Comparison of ENCODE assay signal across 30 cellular contexts in genomic region chr7:16615234-16615633, GRCh38.
"Had no signal": no experiment of that assay in that cellular context is flagged by ENCODE, and none has a peak within 500 bp of the region (broad histone marks: within the 10 kb centered on the region; RNA-seq: fewer than 3 reads in every experiment).

No MANE protein-coding gene starts in this region.

- H3K27me3 Mint-ChIP-seq: activated CD4-positive, alpha-beta memory T cell treated with anti-CD3 and anti-CD28 coated beads, Interleukin-2, amount 10 ng/mL, durations not matched to agents 7 days and 5 days; activated CD4-positive, alpha-beta T cell treated with anti-CD3 and anti-CD28 coated beads, Interleukin-2, amount 10 ng/mL, durations not matched to agents 24 days and 14 days; activated T-cell treated with anti-CD3 and anti-CD28 coated beads, Interleukin-2, amount 50 U/mL, for 24 hours; effector memory CD8-positive, alpha-beta T cell; naive B cell; stimulated activated naive CD8-positive, alpha-beta T cell treated with anti-CD3 and anti-CD28 coated beads, Interleukin-15, amount 100 ng/mL, for 72 hours had no signal

- H3K9me3 Mint-ChIP-seq: activated CD4-positive, alpha-beta memory T cell treated with anti-CD3 and anti-CD28 coated beads, Interleukin-2, amount 10 ng/mL, durations not matched to agents 7 days and 5 days; activated CD4-positive, alpha-beta T cell treated with anti-CD3 and anti-CD28 coated beads, Interleukin-2, amount 10 ng/mL, durations not matched to agents 24 days and 14 days; activated T-cell treated with anti-CD3 and anti-CD28 coated beads, Interleukin-2, amount 50 U/mL, for 24 hours; effector memory CD8-positive, alpha-beta T cell; naive B cell; nephron progenitor cell; stimulated activated naive CD8-positive, alpha-beta T cell treated with anti-CD3 and anti-CD28 coated beads, Interleukin-15, amount 100 ng/mL, for 72 hours; T-helper 1 cell treated with Interleukin-12 subunit alpha and Interleukin-12 subunit beta and Interleukin-4 antibody, amounts not matched to agents 30 μg/mL and 1 μg/mL, for 36 hours had no signal

- H3K4me3 Mint-ChIP-seq: activated CD4-positive, alpha-beta memory T cell treated with anti-CD3 and anti-CD28 coated beads, Interleukin-2, amount 10 ng/mL, durations not matched to agents 7 days and 5 days; activated CD4-positive, alpha-beta T cell treated with anti-CD3 and anti-CD28 coated beads, Interleukin-2, amount 10 ng/mL, durations not matched to agents 24 days and 14 days; activated T-cell treated with anti-CD3 and anti-CD28 coated beads, Interleukin-2, amount 50 U/mL, for 24 hours; effector memory CD8-positive, alpha-beta T cell; naive B cell; nephron progenitor cell; stimulated activated naive CD8-positive, alpha-beta T cell treated with anti-CD3 and anti-CD28 coated beads, Interleukin-15, amount 100 ng/mL, for 72 hours; T-helper 1 cell treated with Interleukin-12 subunit alpha and Interleukin-12 subunit beta and Interleukin-4 antibody, amounts not matched to agents 30 μg/mL and 1 μg/mL, for 36 hours had no signal

- H3K36me3 ChIP-seq: ovary, prostate gland had no signal

- DNase-seq: activated CD4-positive, alpha-beta memory T cell treated with anti-CD3 and anti-CD28 coated beads, Interleukin-2, amount 10 ng/mL, durations not matched to agents 7 days and 5 days; activated CD4-positive, alpha-beta T cell treated with anti-CD3 and anti-CD28 coated beads, Interleukin-2, amount 10 ng/mL, durations not matched to agents 24 days and 14 days; activated CD4-positive, CD25-positive, alpha-beta regulatory T cell treated with anti-CD3 and anti-CD28 coated beads, Interleukin-2, amount 50 U/mL, for 72 hours; activated CD8-positive, alpha-beta memory T cell treated with anti-CD3 and anti-CD28 coated beads, Interleukin-2, amount 50 U/mL, for 48 hours; activated gamma-delta T cell; activated naive CD4-positive, alpha-beta T cell treated with anti-CD3 and anti-CD28 coated beads, Interleukin-2, amount 50 U/mL, for 16 hours; activated T-cell treated with anti-CD3 and anti-CD28 coated beads, Interleukin-2, amount 50 U/mL, for 24 hours; amniotic stem cell; brain microvascular endothelial cell; dorsolateral prefrontal cortex; effector memory CD8-positive, alpha-beta T cell; hypothalamus; left ventricle myocardium inferior; naive B cell; nephron progenitor cell; ovary; retina; stimulated activated CD4-positive, alpha-beta T cell treated with anti-CD3 and anti-CD28 coated beads, Interleukin-12 subunit alpha, Interleukin-12 subunit beta, amount 100 ng/mL, for 4 hours; stimulated activated CD4-positive, alpha-beta T cell treated with anti-CD3 and anti-CD28 coated beads, Interleukin-4, amount 100 ng/mL, for 1 hour; stimulated activated naive CD8-positive, alpha-beta T cell treated with anti-CD3 and anti-CD28 coated beads, Interleukin-15, amount 100 ng/mL, for 72 hours; substantia nigra; T-helper 9 cell; upper lobe of left lung had no signal

- H3K4me3 ChIP-seq: coronary artery, dorsolateral prefrontal cortex, gastroesophageal sphincter, left ventricle myocardium inferior, lung, ovary, prostate gland, skin epidermis, upper lobe of left lung had no signal

- H3K9me3 ChIP-seq: gastroesophageal sphincter, left ventricle myocardium inferior, ovary, prostate gland, upper lobe of left lung had no signal

- H3K27ac Mint-ChIP-seq: activated CD4-positive, alpha-beta memory T cell treated with anti-CD3 and anti-CD28 coated beads, Interleukin-2, amount 10 ng/mL, durations not matched to agents 7 days and 5 days; activated CD4-positive, alpha-beta T cell treated with anti-CD3 and anti-CD28 coated beads, Interleukin-2, amount 10 ng/mL, durations not matched to agents 24 days and 14 days; activated T-cell treated with anti-CD3 and anti-CD28 coated beads, Interleukin-2, amount 50 U/mL, for 24 hours; effector memory CD8-positive, alpha-beta T cell; naive B cell; nephron progenitor cell; stimulated activated naive CD8-positive, alpha-beta T cell treated with anti-CD3 and anti-CD28 coated beads, Interleukin-15, amount 100 ng/mL, for 72 hours; T-helper 1 cell treated with Interleukin-12 subunit alpha and Interleukin-12 subunit beta and Interleukin-4 antibody, amounts not matched to agents 30 μg/mL and 1 μg/mL, for 36 hours had no signal

- H3K4me1 ChIP-seq: gastroesophageal sphincter, prostate gland, upper lobe of left lung had no signal

- H3K27ac ChIP-seq: brain microvascular endothelial cell, coronary artery, dorsolateral prefrontal cortex, gastroesophageal sphincter, left ventricle myocardium inferior, ovary, prostate gland, skin epidermis, upper lobe of left lung, VCaP had no signal

- H3K27me3 ChIP-seq: brain microvascular endothelial cell, dorsolateral prefrontal cortex, gastroesophageal sphincter, ovary, upper lobe of left lung had no signal

- H3K4me1 Mint-ChIP-seq: nephron progenitor cell had no signal
